13 cellular contexts compared by ENCODE assay signal in genomic region chr9:118961857-118962256, GRCh38.
DNase-seq lines count a peak whose midpoint lies in the region; ATAC-seq, FAIRE-seq and TF ChIP-seq lines count a peak whose summit lies in the region.
"Had no signal": no experiment of that assay in that cellular context is flagged by ENCODE, and none has a peak within 500 bp of the region (broad histone marks: within the 10 kb centered on the region; RNA-seq: fewer than 3 reads in every experiment).

No MANE protein-coding gene starts in this region.

- H3K4me1 Mint-ChIP-seq in HFFc6 (ENCODE audit: low read depth), result peaks cover 19% of the 10 kb centered on the region
- H3K4me1 Mint-ChIP-seq: activated B cell treated with CpG ODN at 0.5 μM for 24 hours; activated naive CD8-positive, alpha-beta T cell treated with anti-CD3 and anti-CD28 coated beads for 36 hours had no signal

- no peak for FAIRE-seq in A549 (lab: Jason Lieb, UNC)
- FAIRE-seq: K562 had no signal

- CTCF ChIA-PET in A549 (lab: Yijun Ruan, JAX), result no interaction called here

- peaks cover 2% of the 10 kb centered on the region; the same call in 1 of the 2 replicates for H3K27me3 Mint-ChIP-seq in HFFc6 (ENCODE audit: insufficient read depth)
- H3K27me3 Mint-ChIP-seq: activated B cell treated with CpG ODN at 0.5 μM for 24 hours; activated naive CD8-positive, alpha-beta T cell treated with anti-CD3 and anti-CD28 coated beads for 36 hours had no signal

- no peak overlapping the region for H3K4me2 ChIP-seq in A549

- H3K4me1 ChIP-seq in A549, result no peaks in the 10 kb centered on the region
- no peaks in the 10 kb centered on the region for H3K4me1 ChIP-seq in left lung

- H3K27ac ChIP-seq in A549 (no peak overlapping the region), left lung (no peak overlapping the region)
- H3K27ac ChIP-seq: C4-2B had no signal

- no peak for TF ChIP-seq EP300 in A549 (IDR thresholded peaks at IDR 0.05)

- H3K4me3 Mint-ChIP-seq in HFFc6, result no peak overlapping the region
- H3K4me3 Mint-ChIP-seq: activated B cell treated with CpG ODN at 0.5 μM for 24 hours; activated naive CD8-positive, alpha-beta T cell treated with anti-CD3 and anti-CD28 coated beads for 36 hours had no signal

- no peaks in the 10 kb centered on the region for H3K9me3 ChIP-seq in A549
- H3K9me3 ChIP-seq in left lung, result no peaks in the 10 kb centered on the region

- 0% methylated on average over 1 of the region's 1 CpG for WGBS in A549 (ENCODE audit: missing lambda C conversion rate)

- peak overlapping the region; percentile 49; the same call in 1 of the 2 replicates for H3K27ac Mint-ChIP-seq in HFFc6
- H3K27ac Mint-ChIP-seq: activated B cell treated with CpG ODN at 0.5 μM for 24 hours; activated naive CD8-positive, alpha-beta T cell treated with anti-CD3 and anti-CD28 coated beads for 36 hours had no signal

- no peak for TF ChIP-seq RAD21 in A549 (conservative IDR thresholded peaks at IDR 0.05 in 1 of 2, IDR thresholded peaks at IDR 0.05 in 1 of 2)

- ATAC-seq in A549 (no peak; a peak in 1 of 6 replicates), left lung (peak; percentile 83), GM21737 (IDR thresholded peaks at IDR 0.05; ENCODE audit: unreplicated experiment) (no peak)
- ATAC-seq: K562 had no signal

- H3K4me3 ChIP-seq in A549, result no peak overlapping the region
- no peak overlapping the region for H3K4me3 ChIP-seq in left lung
- H3K4me3 ChIP-seq: K562 had no signal

- no peaks in the 10 kb centered on the region for H3K27me3 ChIP-seq in left lung

- TF ChIP-seq POLR2A in A549 (IDR thresholded peaks at IDR 0.05; ENCODE audit: low read length), result no peak

- DNase-seq in A549 (ENCODE audit: low read depth in 1 of 2, low spot score in 1 of 2) (peak; percentile 1 to 2), HFFc6 (peak; percentile 55), dedifferentiated amniotic fluid mesenchymal stem cell (ENCODE audit: extremely low spot score) (peak; percentile 79), left lung (no peak), NCI-H1105 (lab: John Stamatoyannopoulos, UW) (no peak), SKM-1 treated with dmso at 0.1 percent for 144 hours (lab: John Stamatoyannopoulos, UW; ENCODE audit: unreplicated experiment) (no peak), NCI-H2107 treated with DMSO at 0.1 percent for 48 hours (lab: John Stamatoyannopoulos, UW; ENCODE audit: unreplicated experiment) (no peak)
- DNase-seq: activated B cell treated with CpG ODN at 0.5 μM for 24 hours; activated naive CD8-positive, alpha-beta T cell treated with anti-CD3 and anti-CD28 coated beads for 36 hours; NCI-H82 had no signal

- POLR2A ChIA-PET in A549 (lab: Yijun Ruan, JAX), result no interaction called here

- intact Hi-C loops in left lung (cut with DNase I), result no loop called here

- peaks cover 4% of the 10 kb centered on the region; the same call in 1 of the 2 replicates for H3K9me3 Mint-ChIP-seq in HFFc6
- H3K9me3 Mint-ChIP-seq: activated naive CD8-positive, alpha-beta T cell treated with anti-CD3 and anti-CD28 coated beads for 36 hours had no signal

- TF ChIP-seq CTCF in A549 (IDR thresholded peaks at IDR 0.05) (no peak), HFFc6 (IDR thresholded peaks at IDR 0.05) (no peak), left lung (IDR thresholded peaks at IDR 0.05) (no peak)

- no peaks in the 10 kb centered on the region for H3K36me3 ChIP-seq in left lung

- no peaks in the 10 kb centered on the region for H3K36me3 Mint-ChIP-seq in HFFc6 (ENCODE audit: low read depth)
- H3K36me3 Mint-ChIP-seq: activated naive CD8-positive, alpha-beta T cell treated with anti-CD3 and anti-CD28 coated beads for 36 hours had no signal

TF ChIP-seq in A549, 52 proteins besides CTCF, POLR2A, EP300 and RAD21:
- TF ChIP-seq HOXA7 (CRISPR knock-in tag; IDR thresholded peaks at IDR 0.05), result no peak
- no peak for TF ChIP-seq FOSL2 (IDR thresholded peaks at IDR 0.05)
- TF ChIP-seq FOSL2 (CRISPR knock-in tag; IDR thresholded peaks at IDR 0.05), result peak; percentile 43; the same call in 1 of the 2 replicates
- no peak for TF ChIP-seq ELK1 (IDR thresholded peaks at IDR 0.05; ENCODE audit: low read depth, low read length)

Comparison
In these comparisons a context has a peak if more than half of its experiments do, and no peak if none do; other contexts are left out.
1. DNase-seq: peak in A549 (2 of 2), HFFc6 (single experiment) and dedifferentiated amniotic fluid mesenchymal stem cell (single experiment); none in left lung (0 of 2), NCI-H1105 (single experiment), SKM-1 treated with dmso at 0.1 percent for 144 hours (single experiment) and NCI-H2107 treated with DMSO at 0.1 percent for 48 hours (single experiment).